Comparison of ENCODE assay signal across 13 cellular contexts in genomic region chr3:170350515-170351413, GRCh38. TPM values are rescaled to one million over a fixed set of nuclear protein-coding genes. Genes with fewer than 3 reads are reported as not detected.
A peak's percentile ranks its signal among the peaks of the same experiment; 100 is the strongest.
DNase-seq lines count a peak whose midpoint lies in the region; ATAC-seq and TF ChIP-seq lines count a peak whose summit lies in the region.
"Had no signal": no experiment of that assay in that cellular context is flagged by ENCODE, and none has a peak within 500 bp of the region (broad histone marks: within the 10 kb centered on the region; RNA-seq: fewer than 3 reads in every experiment).

No MANE protein-coding gene starts in this region.

- no peaks in the 10 kb centered on the region for H3K9me3 Mint-ChIP-seq in activated naive CD8-positive, alpha-beta T cell treated with anti-CD3 and anti-CD28 coated beads, Interleukin-2, amount 10 ng/mL, durations not matched to agents 7 days and 5 days
- no peaks in the 10 kb centered on the region for H3K9me3 Mint-ChIP-seq in activated naive CD8-positive, alpha-beta T cell treated with anti-CD3 and anti-CD28 coated beads, Interleukin-2, amount 50 U/mL, for 24 hours
- H3K9me3 Mint-ChIP-seq in neural progenitor cell = no peaks in the 10 kb centered on the region

- H3K4me3 Mint-ChIP-seq in activated naive CD8-positive, alpha-beta T cell treated with anti-CD3 and anti-CD28 coated beads, Interleukin-2, amount 10 ng/mL, durations not matched to agents 7 days and 5 days = no peak overlapping the region
- no peak overlapping the region for H3K4me3 Mint-ChIP-seq in activated naive CD8-positive, alpha-beta T cell treated with anti-CD3 and anti-CD28 coated beads, Interleukin-2, amount 50 U/mL, for 24 hours
- H3K4me3 Mint-ChIP-seq in neural progenitor cell = no peak overlapping the region
- H3K4me3 Mint-ChIP-seq: T-helper 17 cell had no signal

- CTCF ChIA-PET in Panc1 (lab: Charles Lee) = no interaction called here

- H3K4me2 ChIP-seq in neural progenitor cell = no peak overlapping the region

- H3K36me3 ChIP-seq in Panc1 (ENCODE audit: control insufficient read depth, insufficient read depth, low read length) = no peaks in the 10 kb centered on the region
- H3K36me3 ChIP-seq in neural progenitor cell = no peaks in the 10 kb centered on the region
- H3K36me3 ChIP-seq: left lung had no signal

- no peak for ATAC-seq in activated naive CD8-positive, alpha-beta T cell treated with anti-CD3 and anti-CD28 coated beads, Interleukin-2, amount 10 ng/mL, durations not matched to agents 7 days and 5 days (ENCODE audit: low read depth)
- ATAC-seq in activated naive CD8-positive, alpha-beta T cell treated with anti-CD3 and anti-CD28 coated beads, Interleukin-2, amount 50 U/mL, for 24 hours = no peak
- ATAC-seq in HG03025 (IDR thresholded peaks at IDR 0.05; ENCODE audit: low FRiP score, unreplicated experiment) (peak; percentile 38), Panc1 (peak; percentile 17; the same call in 1 of the 2 replicates), GM18520 (IDR thresholded peaks at IDR 0.05; ENCODE audit: unreplicated experiment) (no peak)
- ATAC-seq: left lung, T-helper 17 cell had no signal

- no peak for TF ChIP-seq CTCF in Panc1 (IDR thresholded peaks at IDR 0.05)
- no peak for TF ChIP-seq CTCF in neural progenitor cell (IDR thresholded peaks at IDR 0.05)

- in situ Hi-C loops in Panc1 (cut with HindIII; ENCODE audit: low pct_unique_long_range_greater_than_20kb, low sequenced_read_pairs) = no loop called here

- H3K4me3 ChIP-seq in Panc1 (ENCODE audit: low read depth in 2 of 2, low read length in 2 of 2) = no peak overlapping the region
- no peak overlapping the region for H3K4me3 ChIP-seq in neural progenitor cell
- H3K4me3 ChIP-seq: left lung had no signal

- no peaks in the 10 kb centered on the region for H3K79me2 ChIP-seq in neural progenitor cell (ENCODE audit: low read depth)

- H3K36me3 Mint-ChIP-seq in activated naive CD8-positive, alpha-beta T cell treated with anti-CD3 and anti-CD28 coated beads, Interleukin-2, amount 10 ng/mL, durations not matched to agents 7 days and 5 days = no peaks in the 10 kb centered on the region
- H3K36me3 Mint-ChIP-seq in activated naive CD8-positive, alpha-beta T cell treated with anti-CD3 and anti-CD28 coated beads, Interleukin-2, amount 50 U/mL, for 24 hours (ENCODE audit: low read depth) = no peaks in the 10 kb centered on the region
- peaks cover 1% of the 10 kb centered on the region for H3K36me3 Mint-ChIP-seq in neural progenitor cell

- BruUV-seq in Panc1 (replicated peaks; lab: Mats Ljungman, UMichigan) = no TSS peak

- H3K4me1 ChIP-seq in Panc1 (ENCODE audit: control insufficient read depth, insufficient read depth, low read length) (peaks cover 17% of the 10 kb centered on the region), neural progenitor cell (peaks cover 11% of the 10 kb centered on the region)

- intact Hi-C loops in Panc1 (cut with micrococcal nuclease; ENCODE audit: unreplicated experiment) = no loop called here

- peaks cover 6% of the 10 kb centered on the region for H3K27me3 Mint-ChIP-seq in activated naive CD8-positive, alpha-beta T cell treated with anti-CD3 and anti-CD28 coated beads, Interleukin-2, amount 10 ng/mL, durations not matched to agents 7 days and 5 days
- no peaks in the 10 kb centered on the region for H3K27me3 Mint-ChIP-seq in activated naive CD8-positive, alpha-beta T cell treated with anti-CD3 and anti-CD28 coated beads, Interleukin-2, amount 50 U/mL, for 24 hours
- peaks cover 4% of the 10 kb centered on the region for H3K27me3 Mint-ChIP-seq in neural progenitor cell (ENCODE audit: insufficient read depth, low read depth)
- H3K27me3 Mint-ChIP-seq: T-helper 17 cell had no signal

- no peak overlapping the region for H2AFZ ChIP-seq in neural progenitor cell (replicated peaks)

- no peak overlapping the region for H3K9ac ChIP-seq in neural progenitor cell

- peaks cover 6% of the 10 kb centered on the region for H3F3A ChIP-seq in neural progenitor cell (ENCODE audit: low read depth)

- H3K27me3 ChIP-seq in Panc1 (ENCODE audit: control insufficient read depth, insufficient read depth, low read length) (no peaks in the 10 kb centered on the region), neural progenitor cell (peaks cover 9% of the 10 kb centered on the region)
- H3K27me3 ChIP-seq: left lung had no signal

- H3K9me3 ChIP-seq in Panc1 (ENCODE audit: control insufficient read depth, insufficient read depth, low read depth, low read length) (no peaks in the 10 kb centered on the region), neural progenitor cell (ENCODE audit: low read depth) (no peaks in the 10 kb centered on the region)
- H3K9me3 ChIP-seq: left lung had no signal

- H3K4me1 Mint-ChIP-seq in activated naive CD8-positive, alpha-beta T cell treated with anti-CD3 and anti-CD28 coated beads, Interleukin-2, amount 10 ng/mL, durations not matched to agents 7 days and 5 days = peaks cover 6% of the 10 kb centered on the region
- H3K4me1 Mint-ChIP-seq in activated naive CD8-positive, alpha-beta T cell treated with anti-CD3 and anti-CD28 coated beads, Interleukin-2, amount 50 U/mL, for 24 hours = peaks cover 30% of the 10 kb centered on the region
- peaks cover 20% of the 10 kb centered on the region for H3K4me1 Mint-ChIP-seq in neural progenitor cell

- POLR2A ChIA-PET in activated naive CD8-positive, alpha-beta T cell treated with anti-CD3 and anti-CD28 coated beads, Interleukin-2, amount 10 ng/mL, durations not matched to agents 7 days and 5 days (lab: Charles Lee) = no interaction called here
- POLR2A ChIA-PET in Panc1 (lab: Charles Lee) = no interaction called here

- H3K27ac Mint-ChIP-seq in activated naive CD8-positive, alpha-beta T cell treated with anti-CD3 and anti-CD28 coated beads, Interleukin-2, amount 10 ng/mL, durations not matched to agents 7 days and 5 days = peak overlapping the region; percentile 11
- H3K27ac Mint-ChIP-seq in activated naive CD8-positive, alpha-beta T cell treated with anti-CD3 and anti-CD28 coated beads, Interleukin-2, amount 50 U/mL, for 24 hours = no peak overlapping the region
- H3K27ac Mint-ChIP-seq in neural progenitor cell = no peak overlapping the region
- H3K27ac Mint-ChIP-seq: T-helper 17 cell had no signal

- H4K20me1 ChIP-seq in neural progenitor cell (ENCODE audit: low read depth) = no peaks in the 10 kb centered on the region

- DNase-seq in activated naive CD8-positive, alpha-beta T cell treated with anti-CD3 and anti-CD28 coated beads, Interleukin-2, amount 10 ng/mL, durations not matched to agents 7 days and 5 days = no peak
- DNase-seq in activated naive CD8-positive, alpha-beta T cell treated with anti-CD3 and anti-CD28 coated beads, Interleukin-2, amount 50 U/mL, for 24 hours = no peak
- no peak for DNase-seq in Panc1 (ENCODE audit: low read depth, low spot score)
- no peak for DNase-seq in COLO829 (ENCODE audit: low spot score)
- no peak for DNase-seq in neural progenitor cell (ENCODE audit: low spot score)
- DNase-seq in LoVo (ENCODE audit: low spot score) = no peak
- DNase-seq: activated T-cell treated with anti-CD3 and anti-CD28 coated beads, Interleukin-2, amount 50 U/mL, for 1 hour; KBM-7; left lung; NCI-H748 treated with DMSO at 0.1 percent for 48 hours; T-helper 17 cell had no signal

- no peak overlapping the region; the same call in 1 of the 2 replicates for H3K27ac ChIP-seq in Panc1 (ENCODE audit: low read length)
- no peak overlapping the region for H3K27ac ChIP-seq in neural progenitor cell
- H3K27ac ChIP-seq: left lung had no signal

RNA-seq across cellular contexts. Expression of gene SKIL, which starts 6.8 kb away (rescaled TPM):
- total RNA-seq in activated naive CD8-positive, alpha-beta T cell treated with anti-CD3 and anti-CD28 coated beads, Interleukin-2, amount 10 ng/mL, durations not matched to agents 7 days and 5 days = 10 to 100 TPM; 27.9 to 32.6 TPM
- total RNA-seq in Panc1 (2021; ENCODE audit: unreplicated experiment) (94.2 TPM), neural progenitor cell (ENCODE audit: low replicate concordance) (18.0 and 26.6 TPM in 2 replicates)
- 23.3 TPM for polyA plus RNA-seq in Panc1 (2012; ENCODE audit: insufficient read length)

Comparison
In these comparisons a context has a peak if more than half of its experiments do, and no peak if none do; other contexts are left out.
1. ATAC-seq: peak in HG03025 (single experiment) and Panc1 (single experiment); none in activated naive CD8-positive, alpha-beta T cell treated with anti-CD3 and anti-CD28 coated beads, Interleukin-2, amount 10 ng/mL, durations not matched to agents 7 days and 5 days (single experiment), activated naive CD8-positive, alpha-beta T cell treated with anti-CD3 and anti-CD28 coated beads, Interleukin-2, amount 50 U/mL, for 24 hours (single experiment) and GM18520 (single experiment).